8 cellular contexts compared by ENCODE assay signal in the genomic region with DNA sequence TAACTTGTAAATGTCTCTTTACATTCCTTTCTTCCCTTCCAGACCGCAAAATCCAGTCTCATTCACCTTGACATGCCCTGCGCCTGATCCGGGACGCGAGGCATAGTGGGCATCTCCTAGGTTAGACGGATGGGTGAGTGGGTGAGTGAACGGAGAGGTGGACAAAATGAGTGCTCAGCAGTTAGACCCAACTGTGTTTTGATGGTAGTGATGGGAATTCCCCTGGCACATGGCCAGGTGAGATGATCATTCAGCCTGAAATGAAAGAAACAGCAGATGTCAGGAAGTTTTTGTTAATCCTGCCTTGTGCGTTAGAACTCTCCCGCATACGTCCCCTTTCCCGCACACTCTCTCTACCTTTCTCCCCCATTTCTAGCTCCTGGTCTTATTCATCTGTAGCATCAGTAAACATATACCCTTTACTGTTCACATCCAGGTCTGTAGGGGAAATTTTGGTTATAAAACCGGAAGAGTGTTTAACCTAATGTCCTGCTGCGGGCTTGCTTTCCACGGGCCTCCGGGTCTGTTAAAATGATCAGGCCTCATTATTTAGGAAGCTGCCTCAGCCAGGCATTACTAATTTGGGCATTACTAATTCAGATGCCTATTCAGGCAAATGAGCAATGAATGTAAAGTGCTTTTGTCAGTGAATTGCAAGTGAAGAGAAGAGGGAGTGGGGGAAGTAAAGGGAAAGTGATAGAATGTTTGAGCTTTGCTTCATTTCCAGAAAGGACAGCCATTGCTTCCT.
DNase-seq lines count a peak whose midpoint lies in the region; ATAC-seq, FAIRE-seq and TF ChIP-seq lines count a peak whose summit lies in the region.

No MANE protein-coding gene starts in this region.

- peaks cover 13% of the 10 kb centered on the region for H3K4me1 ChIP-seq in keratinocyte (ENCODE audit: control insufficient read depth, extremely low read depth, insufficient read depth, low read length)

- FAIRE-seq in keratinocyte (lab: Jason Lieb, UNC), result peak; percentile 79

- H3K36me3 Mint-ChIP-seq in activated CD8-positive, alpha-beta memory T cell treated with anti-CD3 and anti-CD28 coated beads, Interleukin-2, amount 10 ng/mL, durations not matched to agents 7 days and 5 days, result peaks cover 11% of the 10 kb centered on the region

- no peaks in the 10 kb centered on the region for H3K9me3 ChIP-seq in MG63
- no peaks in the 10 kb centered on the region for H3K9me3 ChIP-seq in keratinocyte (ENCODE audit: control insufficient read depth, low read depth, low read length)

- H3K4me3 Mint-ChIP-seq in activated CD8-positive, alpha-beta memory T cell treated with anti-CD3 and anti-CD28 coated beads, Interleukin-2, amount 10 ng/mL, durations not matched to agents 7 days and 5 days, result no peak overlapping the region

- no peaks in the 10 kb centered on the region for H4K20me1 ChIP-seq in keratinocyte (ENCODE audit: control insufficient read depth, extremely low read depth, insufficient read depth, low read length)

- H3K27ac ChIP-seq in keratinocyte (ENCODE audit: control insufficient read depth, insufficient read depth, low read length), result peak overlapping the region; percentile 34

- no peak for TF ChIP-seq CTCF in keratinocyte (optimal IDR thresholded peaks at IDR 0.05 in 1 of 3, IDR thresholded peaks at IDR 0.05 in 1 of 3, conservative IDR thresholded peaks at IDR 0.05 in 1 of 3; ENCODE audit: extremely low read depth in 1 of 3, insufficient read depth in 2 of 3, low read length in 3 of 3)

- peaks cover 12% of the 10 kb centered on the region for H3K4me1 Mint-ChIP-seq in activated CD8-positive, alpha-beta memory T cell treated with anti-CD3 and anti-CD28 coated beads, Interleukin-2, amount 10 ng/mL, durations not matched to agents 7 days and 5 days

- no peaks in the 10 kb centered on the region for H3K27me3 Mint-ChIP-seq in activated CD8-positive, alpha-beta memory T cell treated with anti-CD3 and anti-CD28 coated beads, Interleukin-2, amount 10 ng/mL, durations not matched to agents 7 days and 5 days

- peak overlapping the region; percentile 14 for H3K9ac ChIP-seq in keratinocyte (ENCODE audit: control insufficient read depth, extremely low read depth, insufficient read depth, low read length)

- CTCF ChIA-PET in activated CD8-positive, alpha-beta memory T cell treated with anti-CD3 and anti-CD28 coated beads, Interleukin-2, amount 10 ng/mL, durations not matched to agents 7 days and 5 days (lab: Charles Lee), result interaction anchor here (1.0 kb wide), 1 partner anchor 25 kb away, joined by 3 read pairs; no protein-coding TSS in a partner anchor

- H3K9me1 ChIP-seq in keratinocyte (ENCODE audit: control insufficient read depth, extremely low read depth, insufficient read depth, low read length), result no peaks in the 10 kb centered on the region

- H3K4me3 ChIP-seq in MG63 (no peak overlapping the region), keratinocyte (ENCODE audit: control insufficient read depth in 2 of 3, extremely low read depth in 1 of 3, insufficient read depth in 2 of 3, low read depth in 1 of 3, low read length in 3 of 3) (no peak overlapping the region)

- ATAC-seq in activated CD8-positive, alpha-beta memory T cell treated with anti-CD3 and anti-CD28 coated beads, Interleukin-2, amount 10 ng/mL, durations not matched to agents 7 days and 5 days, result no peak
- ATAC-seq in HG02852 (IDR thresholded peaks at IDR 0.05; ENCODE audit: unreplicated experiment), result no peak

- H3K79me2 ChIP-seq in keratinocyte (ENCODE audit: control insufficient read depth, insufficient read depth, low read length), result no peaks in the 10 kb centered on the region

- H3K27me3 ChIP-seq in MG63 (no peaks in the 10 kb centered on the region), keratinocyte (ENCODE audit: control insufficient read depth, extremely low read depth, insufficient read depth, low read length) (no peaks in the 10 kb centered on the region)

- H3K9me3 Mint-ChIP-seq in activated CD8-positive, alpha-beta memory T cell treated with anti-CD3 and anti-CD28 coated beads, Interleukin-2, amount 10 ng/mL, durations not matched to agents 7 days and 5 days (ENCODE audit: low read depth), result no peaks in the 10 kb centered on the region

- no peak overlapping the region for H2AFZ ChIP-seq in keratinocyte (ENCODE audit: control insufficient read depth, low read length)

- H3K27ac Mint-ChIP-seq in activated CD8-positive, alpha-beta memory T cell treated with anti-CD3 and anti-CD28 coated beads, Interleukin-2, amount 10 ng/mL, durations not matched to agents 7 days and 5 days, result no peak overlapping the region

- DNase-seq in activated CD8-positive, alpha-beta memory T cell treated with anti-CD3 and anti-CD28 coated beads for 24 hours, result peak; percentile 71
- no peak for DNase-seq in activated CD8-positive, alpha-beta memory T cell treated with anti-CD3 and anti-CD28 coated beads, Interleukin-2, amount 10 ng/mL, durations not matched to agents 7 days and 5 days
- DNase-seq in MG63, result peak; percentile 20
- DNase-seq in activated T-cell treated with anti-CD3 and anti-CD28 coated beads, Interleukin-2, amount 50 U/mL, for 48 hours, result peak; percentile 68 to 69
- DNase-seq in keratinocyte (ENCODE audit: low read depth, low spot score), result no peak
- peak; percentile 64 for DNase-seq in stimulated activated naive CD4-positive, alpha-beta T cell treated with Interleukin-2 at 50 U/mL for 16 hours (lab: John Stamatoyannopoulos, UW)
- DNase-seq in AG08396 (ENCODE audit: low spot score), result no peak

- H3K36me3 ChIP-seq in MG63, result no peaks in the 10 kb centered on the region
- H3K36me3 ChIP-seq in keratinocyte (ENCODE audit: control insufficient read depth in 2 of 2, extremely low read depth in 1 of 2, insufficient read depth in 2 of 2, low read length in 2 of 2), result peaks cover 0 to 3% of the 10 kb centered on the region in 2 experiments

- peak overlapping the region; percentile 33 for H3K4me2 ChIP-seq in keratinocyte (ENCODE audit: control insufficient read depth, extremely low read depth, insufficient read depth, low read depth, low read length)

- dilution Hi-C loops in keratinocyte (cut with MboI; ENCODE audit: extremely low pct_ligation_motif_present, low sequenced_read_pairs), result no loop called here

Comparison
In these comparisons a context has a peak if more than half of its experiments do, and no peak if none do; other contexts are left out.
1. DNase-seq: peak in activated CD8-positive, alpha-beta memory T cell treated with anti-CD3 and anti-CD28 coated beads for 24 hours (single experiment), MG63 (single experiment), activated T-cell treated with anti-CD3 and anti-CD28 coated beads, Interleukin-2, amount 50 U/mL, for 48 hours (2 of 2) and stimulated activated naive CD4-positive, alpha-beta T cell treated with Interleukin-2 at 50 U/mL for 16 hours (single experiment); none in activated CD8-positive, alpha-beta memory T cell treated with anti-CD3 and anti-CD28 coated beads, Interleukin-2, amount 10 ng/mL, durations not matched to agents 7 days and 5 days (single experiment), keratinocyte (single experiment) and AG08396 (single experiment).